ENCODE assay signal across 8 cellular contexts in genomic region chr1:39268112-39268581, GRCh38.
DNase-seq lines count a peak whose midpoint lies in the region; ATAC-seq and TF ChIP-seq lines count a peak whose summit lies in the region.

No MANE protein-coding gene starts in this region.

- peaks cover 40% of the 10 kb centered on the region for H3F3A ChIP-seq in smooth muscle cell (ENCODE audit: low read depth)

- no peak for ATAC-seq in GM18505 (IDR thresholded peaks at IDR 0.05; ENCODE audit: unreplicated experiment)

- 16% methylated on average over 8 of the region's 8 CpGs for WGBS in smooth muscle cell (ENCODE audit: low lambda C conversion rate)

- H4K20me1 ChIP-seq in smooth muscle cell (ENCODE audit: low read depth): peaks cover 93% of the 10 kb centered on the region

- no peak for TF ChIP-seq CTCF in smooth muscle cell (IDR thresholded peaks at IDR 0.05; ENCODE audit: borderline replicate concordance, insufficient read depth, poor library complexity, severe bottlenecking)

- H3K79me2 ChIP-seq in smooth muscle cell (ENCODE audit: low read depth): peaks cover 78% of the 10 kb centered on the region

- H3K4me2 ChIP-seq in smooth muscle cell: peak overlapping the region; percentile 84

- H3K4me1 ChIP-seq in smooth muscle cell (ENCODE audit: low read depth): peaks cover 60% of the 10 kb centered on the region

- DNase-seq in AG08396 (ENCODE audit: low spot score) (peak; percentile 62), NCI-H748 (lab: John Stamatoyannopoulos, UW; ENCODE audit: unreplicated experiment) (peak; percentile 100), islet precursor cell (peak; percentile 75), smooth muscle cell (lab: John Stamatoyannopoulos, UW; ENCODE audit: unreplicated experiment) (no peak), SKM-1 (lab: John Stamatoyannopoulos, UW; ENCODE audit: unreplicated experiment) (no peak)
- DNase-seq in central memory CD4-positive, alpha-beta T cell: peak; percentile 39
- no peak for DNase-seq in stimulated activated CD4-positive, alpha-beta T cell treated with anti-CD3 and anti-CD28 coated beads, Interleukin-12 subunit alpha, Interleukin-12 subunit beta, amount 100 ng/mL, for 4 hours

- no peaks in the 10 kb centered on the region for H3K36me3 ChIP-seq in smooth muscle cell (ENCODE audit: low read depth)

- peak overlapping the region; percentile 39 for H3K4me3 ChIP-seq in smooth muscle cell

- no peak overlapping the region for H2AFZ ChIP-seq in smooth muscle cell (ENCODE audit: low read depth)

- H3K27me3 ChIP-seq in smooth muscle cell (ENCODE audit: low read depth): no peaks in the 10 kb centered on the region

- TF ChIP-seq POLR2A in GM18505 (IDR thresholded peaks at IDR 0.05; ENCODE audit: borderline replicate concordance, extremely low read depth, insufficient read depth, insufficient read length): peak; percentile 43

- H3K27ac ChIP-seq in smooth muscle cell (ENCODE audit: low read depth): peak overlapping the region; percentile 78

- H3K9ac ChIP-seq in smooth muscle cell (ENCODE audit: low read depth): peak overlapping the region; percentile 24

- H3K9me3 ChIP-seq in smooth muscle cell (replicated peaks; ENCODE audit: low read depth): no peaks in the 10 kb centered on the region

Comparison
In these comparisons a context has a peak if more than half of its experiments do, and no peak if none do; other contexts are left out.
1. DNase-seq: peak in AG08396 (single experiment), NCI-H748 (single experiment), central memory CD4-positive, alpha-beta T cell (single experiment) and islet precursor cell (single experiment); none in smooth muscle cell (single experiment), SKM-1 (single experiment) and stimulated activated CD4-positive, alpha-beta T cell treated with anti-CD3 and anti-CD28 coated beads, Interleukin-12 subunit alpha, Interleukin-12 subunit beta, amount 100 ng/mL, for 4 hours (single experiment).